ENCODE assay signal across 1 cellular context in the genomic region with DNA sequence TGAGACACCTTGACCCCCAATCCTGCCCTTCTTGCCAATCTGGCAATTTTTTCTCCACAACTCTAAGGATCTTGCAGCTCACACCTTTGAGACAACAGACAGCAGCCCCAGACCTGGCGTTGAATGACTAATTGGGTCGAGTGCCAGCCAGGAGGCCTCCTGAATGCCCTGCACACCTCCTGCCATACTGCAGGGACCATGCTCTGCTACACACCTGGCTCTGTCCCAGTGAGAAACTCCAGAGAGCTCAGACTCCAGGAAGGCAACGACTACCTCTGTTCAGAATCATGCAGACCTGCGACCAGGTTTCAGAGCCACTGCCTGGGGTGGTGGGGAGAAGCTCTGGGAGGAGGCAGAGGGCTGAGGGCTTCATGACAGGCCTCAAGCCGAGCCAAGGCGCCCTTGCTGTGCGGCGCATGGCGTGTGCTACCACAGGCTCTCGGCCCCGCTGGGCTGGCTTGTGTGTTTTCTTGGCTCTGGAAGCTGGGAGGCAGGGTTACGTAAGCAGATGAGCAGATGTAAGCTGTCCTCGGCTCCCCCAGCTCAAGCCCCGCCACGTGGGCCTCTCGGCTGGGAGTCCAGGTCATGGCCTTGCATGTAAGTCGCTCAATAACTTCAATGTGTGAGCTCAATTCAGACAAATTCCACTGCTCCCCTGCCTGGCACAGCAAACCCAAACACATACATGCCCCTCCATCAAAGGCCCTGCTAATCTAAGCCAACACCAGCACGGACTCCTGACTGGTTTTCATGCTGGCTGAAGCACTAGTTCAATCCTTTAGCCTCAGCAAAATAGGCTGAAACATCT.
TF ChIP-seq lines count a peak whose summit lies in the region.

No MANE protein-coding gene starts in this region.

TF ChIP-seq in HepG2, 621 proteins besides CTCF, POLR2A, EP300 and RAD21 (continued from another document and continues in another):
- TF ChIP-seq CHD4 (IDR thresholded peaks at IDR 0.05; ENCODE audit: borderline replicate concordance, low read length) (no peak), KDM2A (CRISPR knock-in tag; IDR thresholded peaks at IDR 0.05; ENCODE audit: borderline replicate concordance, low read depth) (peak; percentile 75; the same call in 1 of the 2 replicates), KLF11 (CRISPR knock-in tag; IDR thresholded peaks at IDR 0.05) (peak; percentile 83; the same call in 1 of the 2 replicates), NONO (IDR thresholded peaks at IDR 0.05) (no peak), NONO (CRISPR knock-in tag; conservative IDR thresholded peaks at IDR 0.05) (peak; percentile 74), DNMT1 (CRISPR knock-in tag; IDR thresholded peaks at IDR 0.05) (0 out of 2 replicates have a peak, but pooled peaks have one; percentile 86), ZSCAN21 (CRISPR knock-in tag; IDR thresholded peaks at IDR 0.05; ENCODE audit: borderline replicate concordance) (peak; percentile 95), BCL6 (CRISPR knock-in tag; IDR thresholded peaks at IDR 0.05) (peak; percentile 85), HOXA5 (CRISPR knock-in tag; IDR thresholded peaks at IDR 0.05) (no peak), GFI1 (CRISPR knock-in tag; IDR thresholded peaks at IDR 0.05; ENCODE audit: borderline replicate concordance) (peak; percentile 37; the same call in 1 of the 2 replicates), KAT8 (CRISPR knock-in tag; IDR thresholded peaks at IDR 0.05) (peak; percentile 73; the same call in 1 of the 2 replicates), ZNF839 (CRISPR knock-in tag; IDR thresholded peaks at IDR 0.05; ENCODE audit: borderline replicate concordance) (no peak), ZNF598 (CRISPR knock-in tag; IDR thresholded peaks at IDR 0.05; ENCODE audit: borderline replicate concordance) (peak; percentile 86), HMG20A (CRISPR knock-in tag; IDR thresholded peaks at IDR 0.05; ENCODE audit: borderline replicate concordance) (peak; percentile 75; the same call in 1 of the 2 replicates), AKAP8 (CRISPR knock-in tag; IDR thresholded peaks at IDR 0.05) (peak; percentile 65; the same call in 1 of the 2 replicates), YEATS4 (CRISPR knock-in tag; IDR thresholded peaks at IDR 0.05; ENCODE audit: borderline replicate concordance) (peak; percentile 93), MTA1 (CRISPR knock-in tag; IDR thresholded peaks at IDR 0.05; ENCODE audit: borderline replicate concordance) (peak; percentile 97), ZNF335 (CRISPR knock-in tag; IDR thresholded peaks at IDR 0.05) (peak; percentile 87; the same call in 1 of the 2 replicates), ELF3 (CRISPR knock-in tag; IDR thresholded peaks at IDR 0.05) (peak; percentile 72), ZBTB7B (CRISPR knock-in tag; IDR thresholded peaks at IDR 0.05) (peak; percentile 88; the same call in 1 of the 2 replicates), HMG20B (CRISPR knock-in tag; conservative IDR thresholded peaks at IDR 0.05) (0 out of 2 replicates have a peak, but pooled peaks have one; percentile 18), ZNF558 (CRISPR knock-in tag; IDR thresholded peaks at IDR 0.05; ENCODE audit: borderline replicate concordance) (peak; percentile 68; the same call in 1 of the 2 replicates), SRY (CRISPR knock-in tag; IDR thresholded peaks at IDR 0.05) (peak; percentile 57; the same call in 1 of the 2 replicates), HHEX (CRISPR knock-in tag; IDR thresholded peaks at IDR 0.05) (peak; percentile 61), ZNF430 (CRISPR knock-in tag; IDR thresholded peaks at IDR 0.05) (peak; percentile 77; the same call in 1 of the 2 replicates), MAZ (IDR thresholded peaks at IDR 0.05; ENCODE audit: borderline replicate concordance, low read depth, low read length) (no peak), MAZ (CRISPR knock-in tag; IDR thresholded peaks at IDR 0.05; ENCODE audit: low read depth) (peak; percentile 66), THRA (CRISPR knock-in tag; IDR thresholded peaks at IDR 0.05; ENCODE audit: borderline replicate concordance) (peak; percentile 98; the same call in 1 of the 2 replicates), ZZZ3 (CRISPR knock-in tag; IDR thresholded peaks at IDR 0.05; ENCODE audit: borderline replicate concordance) (0 out of 2 replicates have a peak, but pooled peaks have one; percentile 76), ZNF605 (CRISPR knock-in tag; IDR thresholded peaks at IDR 0.05) (peak; percentile 63; the same call in 1 of the 2 replicates), PAXIP1 (CRISPR knock-in tag; conservative IDR thresholded peaks at IDR 0.05) (peak; percentile 90), ZNF343 (CRISPR knock-in tag; IDR thresholded peaks at IDR 0.05) (peak; percentile 86; the same call in 1 of the 2 replicates), IKZF5 (CRISPR knock-in tag; IDR thresholded peaks at IDR 0.05) (peak; percentile 73; the same call in 1 of the 2 replicates), KMT2B (CRISPR knock-in tag; IDR thresholded peaks at IDR 0.05) (peak; percentile 79; the same call in 1 of the 2 replicates), ZBTB37 (CRISPR knock-in tag; IDR thresholded peaks at IDR 0.05) (peak; percentile 48; the same call in 1 of the 2 replicates), THAP11 (CRISPR knock-in tag; IDR thresholded peaks at IDR 0.05) (peak; percentile 72), ZNF792 (CRISPR knock-in tag; IDR thresholded peaks at IDR 0.05) (peak; percentile 89), NFRKB (IDR thresholded peaks at IDR 0.05) (no peak), ZBTB7A (CRISPR knock-in tag; IDR thresholded peaks at IDR 0.05) (peak; percentile 46; the same call in 1 of the 2 replicates), SIX4 (CRISPR knock-in tag; IDR thresholded peaks at IDR 0.05) (peak; percentile 56; the same call in 1 of the 2 replicates)
- TF ChIP-seq, protein P1, sequence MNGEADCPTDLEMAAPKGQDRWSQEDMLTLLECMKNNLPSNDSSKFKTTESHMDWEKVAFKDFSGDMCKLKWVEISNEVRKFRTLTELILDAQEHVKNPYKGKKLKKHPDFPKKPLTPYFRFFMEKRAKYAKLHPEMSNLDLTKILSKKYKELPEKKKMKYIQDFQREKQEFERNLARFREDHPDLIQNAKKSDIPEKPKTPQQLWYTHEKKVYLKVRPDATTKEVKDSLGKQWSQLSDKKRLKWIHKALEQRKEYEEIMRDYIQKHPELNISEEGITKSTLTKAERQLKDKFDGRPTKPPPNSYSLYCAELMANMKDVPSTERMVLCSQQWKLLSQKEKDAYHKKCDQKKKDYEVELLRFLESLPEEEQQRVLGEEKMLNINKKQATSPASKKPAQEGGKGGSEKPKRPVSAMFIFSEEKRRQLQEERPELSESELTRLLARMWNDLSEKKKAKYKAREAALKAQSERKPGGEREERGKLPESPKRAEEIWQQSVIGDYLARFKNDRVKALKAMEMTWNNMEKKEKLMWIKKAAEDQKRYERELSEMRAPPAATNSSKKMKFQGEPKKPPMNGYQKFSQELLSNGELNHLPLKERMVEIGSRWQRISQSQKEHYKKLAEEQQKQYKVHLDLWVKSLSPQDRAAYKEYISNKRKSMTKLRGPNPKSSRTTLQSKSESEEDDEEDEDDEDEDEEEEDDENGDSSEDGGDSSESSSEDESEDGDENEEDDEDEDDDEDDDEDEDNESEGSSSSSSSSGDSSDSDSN (CRISPR knock-in tag; IDR thresholded peaks at IDR 0.05): peak; percentile 87
- TF ChIP-seq, protein P2, sequence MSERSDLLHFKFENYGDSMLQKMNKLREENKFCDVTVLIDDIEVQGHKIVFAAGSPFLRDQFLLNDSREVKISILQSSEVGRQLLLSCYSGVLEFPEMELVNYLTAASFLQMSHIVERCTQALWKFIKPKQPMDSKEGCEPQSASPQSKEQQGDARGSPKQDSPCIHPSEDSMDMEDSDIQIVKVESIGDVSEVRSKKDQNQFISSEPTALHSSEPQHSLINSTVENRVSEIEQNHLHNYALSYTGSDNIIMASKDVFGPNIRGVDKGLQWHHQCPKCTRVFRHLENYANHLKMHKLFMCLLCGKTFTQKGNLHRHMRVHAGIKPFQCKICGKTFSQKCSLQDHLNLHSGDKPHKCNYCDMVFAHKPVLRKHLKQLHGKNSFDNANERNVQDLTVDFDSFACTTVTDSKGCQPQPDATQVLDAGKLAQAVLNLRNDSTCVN (CRISPR knock-in tag; IDR thresholded peaks at IDR 0.05; ENCODE audit: borderline replicate concordance): peak; percentile 89
- TF ChIP-seq, protein P3, sequence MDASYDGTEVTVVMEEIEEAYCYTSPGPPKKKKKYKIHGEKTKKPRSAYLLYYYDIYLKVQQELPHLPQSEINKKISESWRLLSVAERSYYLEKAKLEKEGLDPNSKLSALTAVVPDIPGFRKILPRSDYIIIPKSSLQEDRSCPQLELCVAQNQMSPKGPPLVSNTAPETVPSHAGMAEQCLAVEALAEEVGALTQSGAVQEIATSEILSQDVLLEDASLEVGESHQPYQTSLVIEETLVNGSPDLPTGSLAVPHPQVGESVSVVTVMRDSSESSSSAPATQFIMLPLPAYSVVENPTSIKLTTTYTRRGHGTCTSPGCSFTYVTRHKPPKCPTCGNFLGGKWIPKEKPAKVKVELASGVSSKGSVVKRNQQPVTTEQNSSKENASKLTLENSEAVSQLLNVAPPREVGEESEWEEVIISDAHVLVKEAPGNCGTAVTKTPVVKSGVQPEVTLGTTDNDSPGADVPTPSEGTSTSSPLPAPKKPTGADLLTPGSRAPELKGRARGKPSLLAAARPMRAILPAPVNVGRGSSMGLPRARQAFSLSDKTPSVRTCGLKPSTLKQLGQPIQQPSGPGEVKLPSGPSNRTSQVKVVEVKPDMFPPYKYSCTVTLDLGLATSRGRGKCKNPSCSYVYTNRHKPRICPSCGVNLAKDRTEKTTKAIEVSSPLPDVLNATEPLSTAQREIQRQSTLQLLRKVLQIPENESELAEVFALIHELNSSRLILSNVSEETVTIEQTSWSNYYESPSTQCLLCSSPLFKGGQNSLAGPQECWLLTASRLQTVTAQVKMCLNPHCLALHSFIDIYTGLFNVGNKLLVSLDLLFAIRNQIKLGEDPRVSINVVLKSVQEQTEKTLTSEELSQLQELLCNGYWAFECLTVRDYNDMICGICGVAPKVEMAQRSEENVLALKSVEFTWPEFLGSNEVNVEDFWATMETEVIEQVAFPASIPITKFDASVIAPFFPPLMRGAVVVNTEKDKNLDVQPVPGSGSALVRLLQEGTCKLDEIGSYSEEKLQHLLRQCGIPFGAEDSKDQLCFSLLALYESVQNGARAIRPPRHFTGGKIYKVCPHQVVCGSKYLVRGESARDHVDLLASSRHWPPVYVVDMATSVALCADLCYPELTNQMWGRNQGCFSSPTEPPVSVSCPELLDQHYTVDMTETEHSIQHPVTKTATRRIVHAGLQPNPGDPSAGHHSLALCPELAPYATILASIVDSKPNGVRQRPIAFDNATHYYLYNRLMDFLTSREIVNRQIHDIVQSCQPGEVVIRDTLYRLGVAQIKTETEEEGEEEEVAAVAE (CRISPR knock-in tag; IDR thresholded peaks at IDR 0.05; ENCODE audit: borderline replicate concordance): peak; percentile 71; the same call in 1 of the 2 replicates
